Comparison of ENCODE assay signal across 11 cellular contexts in genomic region chr17:41308918-41309359, GRCh38. TPM values are rescaled to one million over a fixed set of nuclear protein-coding genes. Genes with fewer than 3 reads are reported as not detected.
A peak's percentile ranks its signal among the peaks of the same experiment; 100 is the strongest.
DNase-seq lines count a peak whose midpoint lies in the region; ATAC-seq and TF ChIP-seq lines count a peak whose summit lies in the region.
"Had no signal": no experiment of that assay in that cellular context is flagged by ENCODE, and none has a peak within 500 bp of the region (broad histone marks: within the 10 kb centered on the region; RNA-seq: fewer than 3 reads in every experiment).

KRTAP16-1 (minus strand) TSS chr17:41309309; CDS start chr17:41309253, 56 bp downstream.

- no peak for ATAC-seq in SK-N-SH treated with all-trans-retinoic acid at 6 μM for 48 hours
- no peak for ATAC-seq in GM18505 (IDR thresholded peaks at IDR 0.05; ENCODE audit: unreplicated experiment)

- WGBS in thymus: 8% methylated on average over 7 of the region's 7 CpGs

- H3K4me1 Mint-ChIP-seq in activated T-helper 1 cell treated with anti-CD3 and anti-CD28 coated beads, Interleukin-12 subunit alpha, Interleukin-12 subunit beta, Interleukin-2, Interleukin-4 antibody, amounts not matched to agents 30 ng/mL and 10 ng/mL and 1 ng/mL, durations not matched to agents 14 hours and 24 hours and 36 hours (ENCODE audit: low read depth): peaks cover 32% of the 10 kb centered on the region
- H3K4me1 Mint-ChIP-seq in immature natural killer cell: peaks cover 36 to 47% of the 10 kb centered on the region in 2 donors

- no peak for TF ChIP-seq POLR2A in GM18505 (IDR thresholded peaks at IDR 0.05; ENCODE audit: borderline replicate concordance, extremely low read depth, insufficient read depth, insufficient read length)

- no peak within 1 kb of the TSS for H3K27ac Mint-ChIP-seq in activated T-helper 1 cell treated with anti-CD3 and anti-CD28 coated beads, Interleukin-12 subunit alpha, Interleukin-12 subunit beta, Interleukin-2, Interleukin-4 antibody, amounts not matched to agents 30 ng/mL and 10 ng/mL and 1 ng/mL, durations not matched to agents 14 hours and 24 hours and 36 hours
- peak within 1 kb of the TSS; percentile 89 to 99 (median 96) for H3K27ac Mint-ChIP-seq in immature natural killer cell

- intact Hi-C loops in activated T-helper 1 cell treated with anti-CD3 and anti-CD28 coated beads, Interleukin-12 subunit alpha, Interleukin-12 subunit beta, Interleukin-2, Interleukin-4 antibody, amounts not matched to agents 30 ng/mL and 10 ng/mL and 1 ng/mL, durations not matched to agents 14 hours and 24 hours and 36 hours (cut with micrococcal nuclease): loop anchor here (5.0 kb wide), 1 partner anchor 402 kb away; no protein-coding TSS in a partner anchor

- H3K27me3 ChIP-seq in thymus (ENCODE audit: control insufficient read depth, insufficient read depth): no peaks in the 10 kb centered on the region
- H3K27me3 ChIP-seq: vagina had no signal

- no peaks in the 10 kb centered on the region for H3K4me1 ChIP-seq in thymus (ENCODE audit: control insufficient read depth, insufficient read depth, low read length)

- H3K36me3 Mint-ChIP-seq in activated T-helper 1 cell treated with anti-CD3 and anti-CD28 coated beads, Interleukin-12 subunit alpha, Interleukin-12 subunit beta, Interleukin-2, Interleukin-4 antibody, amounts not matched to agents 30 ng/mL and 10 ng/mL and 1 ng/mL, durations not matched to agents 14 hours and 24 hours and 36 hours (ENCODE audit: low read depth): no peaks in the 10 kb centered on the region
- peaks cover 0 to 4% (median 0%) of the 10 kb centered on the region in 3 donors for H3K36me3 Mint-ChIP-seq in immature natural killer cell

- DNase-seq in activated T-helper 1 cell treated with Interleukin-2 at 50 U/mL for 16 hours (ENCODE audit: low read depth): peak; percentile 45
- DNase-seq in activated T-helper 1 cell treated with anti-CD3 and anti-CD28 coated beads, Interleukin-12 subunit alpha, Interleukin-12 subunit beta, Interleukin-2, Interleukin-4 antibody, amounts not matched to agents 30 ng/mL and 10 ng/mL and 1 ng/mL, durations not matched to agents 14 hours and 24 hours and 36 hours (ENCODE audit: low spot score): no peak
- peak; percentile 4 to 12 for DNase-seq in activated CD8-positive, alpha-beta memory T cell treated with anti-CD3 and anti-CD28 coated beads for 4 hours (ENCODE audit: low read depth in 2 of 2)
- DNase-seq in immature natural killer cell: peak; percentile 57 to 73 (median 60)
- DNase-seq in NCI-H345 (lab: John Stamatoyannopoulos, UW): no peak

- H3K27me3 Mint-ChIP-seq in activated T-helper 1 cell treated with anti-CD3 and anti-CD28 coated beads, Interleukin-12 subunit alpha, Interleukin-12 subunit beta, Interleukin-2, Interleukin-4 antibody, amounts not matched to agents 30 ng/mL and 10 ng/mL and 1 ng/mL, durations not matched to agents 14 hours and 24 hours and 36 hours (ENCODE audit: insufficient read depth): peaks cover 12% of the 10 kb centered on the region
- peaks cover 4 to 12% (median 9%) of the 10 kb centered on the region in 3 donors for H3K27me3 Mint-ChIP-seq in immature natural killer cell (ENCODE audit: low read depth in 3 of 3)

- no peak within 1 kb of the TSS for H3K4me3 Mint-ChIP-seq in activated T-helper 1 cell treated with anti-CD3 and anti-CD28 coated beads, Interleukin-12 subunit alpha, Interleukin-12 subunit beta, Interleukin-2, Interleukin-4 antibody, amounts not matched to agents 30 ng/mL and 10 ng/mL and 1 ng/mL, durations not matched to agents 14 hours and 24 hours and 36 hours
- peak within 1 kb of the TSS; percentile 68 to 91 (median 72) for H3K4me3 Mint-ChIP-seq in immature natural killer cell

- peak within 1 kb of the TSS; percentile 91 for H3K27ac ChIP-seq in thymus (ENCODE audit: low read depth)
- H3K27ac ChIP-seq: vagina had no signal

- H3K36me3 ChIP-seq in thymus (ENCODE audit: control insufficient read depth, insufficient read depth): no peaks in the 10 kb centered on the region
- H3K36me3 ChIP-seq: vagina had no signal

- H3K9me3 Mint-ChIP-seq in activated T-helper 1 cell treated with anti-CD3 and anti-CD28 coated beads, Interleukin-12 subunit alpha, Interleukin-12 subunit beta, Interleukin-2, Interleukin-4 antibody, amounts not matched to agents 30 ng/mL and 10 ng/mL and 1 ng/mL, durations not matched to agents 14 hours and 24 hours and 36 hours: no peaks in the 10 kb centered on the region
- H3K9me3 Mint-ChIP-seq in immature natural killer cell: peaks cover 0 to under 1% (median 0%) of the 10 kb centered on the region in 6 donors

- H3K9me3 ChIP-seq in thymus (ENCODE audit: control insufficient read depth): peaks cover 2% of the 10 kb centered on the region
- H3K9me3 ChIP-seq: vagina had no signal

- H3K4me3 ChIP-seq in thymus (ENCODE audit: low read length): no peak within 1 kb of the TSS
- H3K4me3 ChIP-seq: vagina had no signal

TF ChIP-seq in SK-N-SH treated with all-trans-retinoic acid at 6 μM for 48 hours, 23 proteins besides CTCF, POLR2A, EP300 and RAD21 (continues in another document):
- TF ChIP-seq BACH2 (CRISPR knock-in tag; IDR thresholded peaks at IDR 0.05; ENCODE audit: borderline replicate concordance): no peak
- no peak for TF ChIP-seq ZNF565 (CRISPR knock-in tag; conservative IDR thresholded peaks at IDR 0.05; ENCODE audit: low read depth)
- no peak for TF ChIP-seq TCF4 (CRISPR knock-in tag; IDR thresholded peaks at IDR 0.05; ENCODE audit: borderline replicate concordance)
- TF ChIP-seq SNAI2 (CRISPR knock-in tag; IDR thresholded peaks at IDR 0.05): no peak
- no peak for TF ChIP-seq CREB5 (CRISPR knock-in tag; IDR thresholded peaks at IDR 0.05; ENCODE audit: low read depth)
- no peak for TF ChIP-seq ZC3H10 (CRISPR knock-in tag; IDR thresholded peaks at IDR 0.05)
- TF ChIP-seq OSR1 (CRISPR knock-in tag; IDR thresholded peaks at IDR 0.05): no peak
- TF ChIP-seq ZFP30 (CRISPR knock-in tag; IDR thresholded peaks at IDR 0.05): no peak
- no peak for TF ChIP-seq ZFP3 (CRISPR knock-in tag; IDR thresholded peaks at IDR 0.05)
- TF ChIP-seq POU6F1 (CRISPR knock-in tag; IDR thresholded peaks at IDR 0.05; ENCODE audit: borderline replicate concordance, low read depth): no peak
- no peak for TF ChIP-seq CSRNP3 (CRISPR knock-in tag; IDR thresholded peaks at IDR 0.05)
- TF ChIP-seq ARNTL (CRISPR knock-in tag; IDR thresholded peaks at IDR 0.05; ENCODE audit: borderline replicate concordance, low read depth): no peak
- TF ChIP-seq ZNF8 (CRISPR knock-in tag; IDR thresholded peaks at IDR 0.05): no peak
- TF ChIP-seq PPARA (CRISPR knock-in tag; IDR thresholded peaks at IDR 0.05; ENCODE audit: borderline replicate concordance): no peak

RNA-seq across cellular contexts. Expression of gene KRTAP16-1, which starts in this region (rescaled TPM):
- not detected in 2 replicates for total RNA-seq in activated T-helper 1 cell treated with anti-CD3 and anti-CD28 coated beads, Interleukin-12 subunit alpha, Interleukin-12 subunit beta, Interleukin-2, Interleukin-4 antibody, amounts not matched to agents 30 ng/mL and 10 ng/mL and 1 ng/mL, durations not matched to agents 14 hours and 24 hours and 36 hours
- polyA plus RNA-seq in immature natural killer cell (under 1 TPM in 2 of 3 donors, not detected in 1; 0.17 to 0.30 TPM), thymus (0.07 TPM)
- total RNA-seq: A673, vagina had no signal
- polyA plus RNA-seq: adipose tissue had no signal

Comparison
In these comparisons a context has a peak if more than half of its experiments do, and no peak if none do; other contexts are left out.
1. DNase-seq: peak in activated T-helper 1 cell treated with Interleukin-2 at 50 U/mL for 16 hours (single experiment) and activated CD8-positive, alpha-beta memory T cell treated with anti-CD3 and anti-CD28 coated beads for 4 hours (2 of 2); none in activated T-helper 1 cell treated with anti-CD3 and anti-CD28 coated beads, Interleukin-12 subunit alpha, Interleukin-12 subunit beta, Interleukin-2, Interleukin-4 antibody, amounts not matched to agents 30 ng/mL and 10 ng/mL and 1 ng/mL, durations not matched to agents 14 hours and 24 hours and 36 hours (single experiment) and NCI-H345 (single experiment).
2. Peak in DNase-seq in immature natural killer cell; RNA of the gene not detected or under 1 TPM.